ENCODE assay signal across 18 cellular contexts in the genomic region with DNA sequence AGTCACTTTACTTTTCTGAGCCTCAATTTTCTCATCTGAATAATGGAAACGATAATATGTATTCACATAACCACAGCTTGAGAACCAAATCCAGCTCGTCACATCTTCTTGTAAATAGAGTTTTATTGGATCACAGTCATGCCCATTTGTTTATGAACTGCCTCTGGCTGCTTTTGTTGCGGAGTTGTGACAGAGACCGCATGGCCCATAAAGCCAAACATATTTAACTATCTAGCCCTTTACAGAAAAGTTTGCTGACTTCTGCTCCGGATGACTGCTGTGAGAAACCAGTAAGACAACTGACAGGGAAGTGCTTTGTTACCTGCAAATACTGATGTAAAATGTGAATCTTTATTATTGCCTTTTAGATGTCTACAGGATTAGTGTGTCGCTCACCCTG.
DNase-seq lines count a peak whose midpoint lies in the region; ATAC-seq, FAIRE-seq and TF ChIP-seq lines count a peak whose summit lies in the region.
"Had no signal": no experiment of that assay in that cellular context is flagged by ENCODE, and none has a peak within 500 bp of the region (broad histone marks: within the 10 kb centered on the region; RNA-seq: fewer than 3 reads in every experiment).

No MANE protein-coding gene starts in this region.

- H3K4me3 ChIP-seq in LNCaP clone FGC (ENCODE audit: low read depth, low read length) (no peak overlapping the region), H1 (ENCODE audit: extremely low read depth in 1 of 4, insufficient read depth in 2 of 4, low read depth in 3 of 4, low read length in 4 of 4) (no peak overlapping the region), neural cell (ENCODE audit: low read length) (no peak overlapping the region), pancreas (no peak overlapping the region)

- CTCF ChIA-PET in H1 (lab: Charles Lee; ENCODE audit: partially characterized antibody) = interaction anchor here (0.9 kb wide), 1 partner anchor 38 kb away, joined by 3 read pairs; no protein-coding TSS in a partner anchor

- H2AK5ac ChIP-seq in H1 (ENCODE audit: low read depth, low read length) = no peak overlapping the region

- no peaks in the 10 kb centered on the region for H3K23me2 ChIP-seq in H1 (ENCODE audit: low read depth, low read length)

- H3K9me2 ChIP-seq in neural cell (ENCODE audit: insufficient read depth, low read length) = no peaks in the 10 kb centered on the region

- no peaks in the 10 kb centered on the region for H3K9me3 ChIP-seq in H1 (ENCODE audit: insufficient read depth in 2 of 2, low read depth in 1 of 2, low read length in 1 of 2)
- no peaks in the 10 kb centered on the region for H3K9me3 ChIP-seq in neural cell (ENCODE audit: low read length)
- H3K9me3 ChIP-seq in pancreas = no peaks in the 10 kb centered on the region

- no peak for TF ChIP-seq RAD21 in H1 (IDR thresholded peaks at IDR 0.05 in 1 of 2, conservative IDR thresholded peaks at IDR 0.05 in 1 of 2; ENCODE audit: low read depth in 2 of 2, low read length in 2 of 2)
- TF ChIP-seq RAD21 in neural cell (conservative IDR thresholded peaks at IDR 0.05) = no peak

- no peak overlapping the region; the same call in 1 of the 2 replicates for H2BK5ac ChIP-seq in H1 (ENCODE audit: low read depth, low read length)

- WGBS in H1 (ENCODE audit: extremely low coverage in 1 of 2, insufficient coverage in 1 of 2, insufficient read length in 1 of 2, insufficient replicate concordance in 2 of 2, low coverage in 1 of 2, low lambda C conversion rate in 2 of 2, missing lambda C conversion rate in 1 of 2), 2 experiments = 85% methylated on average over 6 of the region's 6 CpGs; no CpG with 5 or more reads in 1 of the 2 experiments
- WGBS in pancreas, 2 donors = 89 to 96% methylated on average over 6 of the region's 6 CpGs

- no peak overlapping the region for H2BK12ac ChIP-seq in H1 (ENCODE audit: low read depth, low read length)

- H3K9ac ChIP-seq in H1 (replicated peaks in 1 of 4; ENCODE audit: extremely low read depth in 1 of 4, low read depth in 3 of 4, low read length in 3 of 4) (no peak overlapping the region), neural cell (ENCODE audit: low read length) (no peak overlapping the region)

- no peak for TF ChIP-seq EP300 in H1 (IDR thresholded peaks at IDR 0.05; ENCODE audit: borderline replicate concordance in 1 of 2, low read depth in 2 of 2, low read length in 2 of 2)
- TF ChIP-seq EP300 in neural cell (conservative IDR thresholded peaks at IDR 0.05; ENCODE audit: poor library complexity, severe bottlenecking) = no peak

- H3K27ac ChIP-seq in H1 (ENCODE audit: low read depth, low read length) (no peak overlapping the region), neural cell (ENCODE audit: low read length) (no peak overlapping the region), pancreas (no peak overlapping the region)

- peak; percentile 19 for FAIRE-seq in H1 (lab: Jason Lieb, UNC)
- FAIRE-seq in pancreas (lab: Jason Lieb, UNC) = no peak
- FAIRE-seq: GM12891, GM18507 had no signal

- H4K20me1 ChIP-seq in H1 (replicated peaks in 1 of 2; ENCODE audit: control insufficient read depth in 1 of 2, insufficient read depth in 2 of 2, low read length in 2 of 2) = no peaks in the 10 kb centered on the region
- no peaks in the 10 kb centered on the region for H4K20me1 ChIP-seq in neural cell (ENCODE audit: insufficient read depth)

- H2BK15ac ChIP-seq in H1 (ENCODE audit: low read length) = no peak overlapping the region

- H3K4ac ChIP-seq in H1 (replicated peaks; ENCODE audit: insufficient read length, low read depth, low read length) = no peak overlapping the region

- H3K4me1 ChIP-seq in H1 (replicated peaks in 1 of 4; ENCODE audit: control insufficient read depth in 3 of 4, insufficient read depth in 4 of 4, low read length in 3 of 4) (peaks cover 2 to 24% (median 18%) of the 10 kb centered on the region in 4 experiments; a peak in 6 of 7 replicates), pancreas (no peaks in the 10 kb centered on the region)

- H3K56ac ChIP-seq in H1 (replicated peaks; ENCODE audit: insufficient read length, low read depth, low read length) = no peak overlapping the region

- no peak overlapping the region for H2BK20ac ChIP-seq in H1 (ENCODE audit: low read length)

- no peak overlapping the region for H3K23ac ChIP-seq in H1 (ENCODE audit: insufficient read length)

- H3K79me2 ChIP-seq in H1 (ENCODE audit: control insufficient read depth in 1 of 2, insufficient read depth in 2 of 2, low read length in 2 of 2) (no peaks in the 10 kb centered on the region), neural cell (replicated peaks; ENCODE audit: insufficient read depth, low read length) (no peaks in the 10 kb centered on the region)

- H3K79me1 ChIP-seq in H1 (ENCODE audit: low read depth, low read length) = no peaks in the 10 kb centered on the region

- TF ChIP-seq CTCF in LNCaP clone FGC (IDR thresholded peaks at IDR 0.05; ENCODE audit: control insufficient read depth, extremely low read depth, insufficient read depth) (no peak), H1 (IDR thresholded peaks at IDR 0.05; ENCODE audit: control extremely low read depth in 1 of 3, insufficient read depth in 1 of 3, low read depth in 1 of 3, low read length in 3 of 3) (no peak), neural cell (IDR thresholded peaks at IDR 0.05; ENCODE audit: poor library complexity, severe bottlenecking) (no peak), pancreas (IDR thresholded peaks at IDR 0.05) (no peak)

- H3K27me3 ChIP-seq in H1 (replicated peaks in 1 of 4; ENCODE audit: control insufficient read depth in 3 of 4, extremely low read depth in 1 of 4, insufficient read depth in 3 of 4, low read length in 3 of 4) (no peaks in the 10 kb centered on the region), neural cell (ENCODE audit: insufficient read depth, low read depth, low read length) (no peaks in the 10 kb centered on the region), pancreas (no peaks in the 10 kb centered on the region)

- H2BK120ac ChIP-seq in H1 (replicated peaks; ENCODE audit: low read depth, low read length) = peak overlapping the region; percentile 39

- peak overlapping the region; percentile 13 for H4K91ac ChIP-seq in H1 (replicated peaks; ENCODE audit: insufficient read length, low read length)

- ATAC-seq in GM18868 (IDR thresholded peaks at IDR 0.05; ENCODE audit: unreplicated experiment) (no peak), pancreas (no peak)
- ATAC-seq: HCT116 had no signal

- TF ChIP-seq POLR2A in H1 (IDR thresholded peaks at IDR 0.05; ENCODE audit: control extremely low read depth in 1 of 2, low read depth in 2 of 2, low read length in 2 of 2) = no peak

- H3K18ac ChIP-seq in H1 (ENCODE audit: extremely low read depth, low read length) = no peak overlapping the region

- no peak overlapping the region for H4K5ac ChIP-seq in H1 (ENCODE audit: insufficient read length, low read depth, low read length)

- H3K14ac ChIP-seq in H1 (ENCODE audit: insufficient read length) = no peak overlapping the region

- no peak overlapping the region for H2AFZ ChIP-seq in H1 (ENCODE audit: low read length)
- H2AFZ ChIP-seq in neural cell (ENCODE audit: low read depth, low read length) = no peak overlapping the region

- H3K4me2 ChIP-seq in H1 (ENCODE audit: insufficient read depth in 1 of 2, low read depth in 2 of 2, low read length in 2 of 2) = no peak overlapping the region
- H3K4me2 ChIP-seq in neural cell (ENCODE audit: low read length) = no peak overlapping the region

- intact Hi-C loops in pancreas (cut with DNase I) = no loop called here

- DNase-seq in LNCaP clone FGC (ENCODE audit: low read depth) (peak; percentile 90), H1 (ENCODE audit: low read depth in 1 of 2, low spot score in 2 of 2) (no peak), occipital lobe (lab: John Stamatoyannopoulos, UW) (no peak), NCI-H2196 (lab: John Stamatoyannopoulos, UW; ENCODE audit: unreplicated experiment) (no peak), pancreas (no peak)
- DNase-seq: C1 segment of cervical spinal cord; Calu3; CD4-positive, alpha-beta memory T cell; COR-L47; DMS53; DMS79 treated with DMSO at 0.1 percent for 48 hours; GF-D8; H9 had no signal

- no peaks in the 10 kb centered on the region for H3K36me3 ChIP-seq in H1 (ENCODE audit: control insufficient read depth in 2 of 4, insufficient read depth in 4 of 4, low read length in 3 of 4)
- no peaks in the 10 kb centered on the region for H3K36me3 ChIP-seq in neural cell (ENCODE audit: insufficient read depth, low read length)
- H3K36me3 ChIP-seq in pancreas = no peaks in the 10 kb centered on the region

- H4K8ac ChIP-seq in H1 (ENCODE audit: extremely low read depth, insufficient read depth, low read length) = no peak overlapping the region

- POLR2A ChIA-PET in H1 (lab: Charles Lee; ENCODE audit: partially characterized antibody) = no interaction called here

- no peaks in the 10 kb centered on the region for H3F3A ChIP-seq in neural cell (ENCODE audit: insufficient read depth, low read length, poor library complexity, severe bottlenecking)

TF ChIP-seq in H1, 55 proteins besides CTCF, POLR2A, EP300 and RAD21:
- TF ChIP-seq KDM1A (IDR thresholded peaks at IDR 0.05; ENCODE audit: borderline replicate concordance, low read length) = 0 out of 2 replicates have a peak, but pooled peaks have one; percentile 27
- no peak for TF ChIP-seq POU5F1 (IDR thresholded peaks at IDR 0.05; ENCODE audit: low read depth, low read length)

TF ChIP-seq in neural cell, 6 proteins besides CTCF, POLR2A, EP300 and RAD21:
- TF ChIP-seq SMC3 (conservative IDR thresholded peaks at IDR 0.05; ENCODE audit: poor library complexity) (no peak), POLR2AphosphoS5 (IDR thresholded peaks at IDR 0.05) (peak; percentile 51)
